ENCODE assay signal across 1 cellular context in the genomic region with DNA sequence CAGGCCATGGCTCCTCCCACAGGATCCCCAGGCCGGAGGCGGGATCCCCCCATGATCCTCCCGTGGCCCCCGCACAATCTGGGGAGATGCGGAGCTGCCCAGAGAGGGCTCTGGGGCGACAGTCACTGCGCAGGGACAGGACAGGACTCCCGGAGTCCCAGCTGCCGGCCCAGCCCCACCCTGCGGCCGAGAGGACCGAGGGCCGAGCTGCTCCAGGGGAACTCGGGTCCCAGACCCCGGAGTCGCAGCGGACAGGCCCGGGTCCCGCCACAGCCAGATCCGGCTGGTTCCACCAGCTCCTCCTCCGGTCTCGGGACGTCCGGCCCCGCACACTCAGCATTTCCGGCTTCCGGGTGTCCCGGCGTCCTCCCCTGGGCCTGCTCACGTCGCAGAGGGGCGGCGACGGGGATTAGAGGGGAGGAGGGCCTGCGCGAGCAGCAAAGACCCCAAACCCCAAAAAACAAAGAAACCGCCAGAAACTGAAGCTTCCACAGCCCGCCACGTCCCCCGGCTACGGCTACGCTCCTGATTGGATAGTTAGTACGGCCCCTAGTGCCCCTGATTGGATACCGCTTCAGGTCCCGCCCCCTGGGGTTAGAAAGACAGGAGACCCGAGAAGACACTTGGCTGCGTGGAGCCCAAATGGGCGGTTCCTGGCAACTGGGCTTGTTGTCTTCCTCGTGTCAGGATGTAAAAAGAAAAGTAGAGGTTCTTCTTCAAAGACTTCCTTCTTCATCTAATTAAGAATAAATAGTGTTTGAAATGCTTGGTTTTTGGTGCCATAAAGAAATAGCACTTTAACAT.
A peak's percentile ranks its signal among the peaks of the same experiment; 100 is the strongest.
TF ChIP-seq lines count a peak whose summit lies in the region.

No MANE protein-coding gene starts in this region.

TF ChIP-seq in HepG2, 621 proteins besides CTCF, POLR2A, EP300 and RAD21 (continued from another document and continues in another):
- TF ChIP-seq, protein P1, sequence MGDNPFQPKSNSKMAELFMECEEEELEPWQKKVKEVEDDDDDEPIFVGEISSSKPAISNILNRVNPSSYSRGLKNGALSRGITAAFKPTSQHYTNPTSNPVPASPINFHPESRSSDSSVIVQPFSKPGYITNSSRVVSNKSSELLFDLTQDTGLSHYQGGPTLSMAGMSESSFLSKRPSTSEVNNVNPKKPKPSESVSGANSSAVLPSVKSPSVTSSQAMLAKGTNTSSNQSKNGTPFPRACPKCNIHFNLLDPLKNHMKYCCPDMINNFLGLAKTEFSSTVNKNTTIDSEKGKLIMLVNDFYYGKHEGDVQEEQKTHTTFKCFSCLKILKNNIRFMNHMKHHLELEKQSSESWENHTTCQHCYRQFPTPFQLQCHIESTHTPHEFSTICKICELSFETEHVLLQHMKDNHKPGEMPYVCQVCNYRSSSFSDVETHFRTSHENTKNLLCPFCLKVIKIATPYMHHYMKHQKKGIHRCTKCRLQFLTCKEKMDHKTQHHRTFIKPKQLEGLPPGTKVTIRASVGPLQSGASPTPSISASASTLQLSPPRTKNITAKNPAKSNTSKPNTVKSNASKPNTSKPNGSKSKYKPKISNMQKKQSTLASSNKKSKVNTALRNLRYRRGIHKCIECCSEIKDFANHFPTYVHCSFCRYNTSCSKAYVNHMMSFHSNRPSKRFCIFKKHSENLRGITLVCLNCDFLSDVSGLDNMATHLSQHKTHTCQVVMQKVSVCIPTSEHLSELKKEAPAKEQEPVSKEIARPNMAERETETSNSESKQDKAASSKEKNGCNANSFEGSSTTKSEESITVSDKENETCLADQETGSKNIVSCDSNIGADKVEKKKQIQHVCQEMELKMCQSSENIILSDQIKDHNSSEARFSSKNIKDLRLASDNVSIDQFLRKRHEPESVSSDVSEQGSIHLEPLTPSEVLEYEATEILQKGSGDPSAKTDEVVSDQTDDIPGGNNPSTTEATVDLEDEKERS (CRISPR knock-in tag; IDR thresholded peaks at IDR 0.05) = 0 out of 2 replicates have a peak, but pooled peaks have one; percentile 20
- no peak for TF ChIP-seq ZSCAN30 (CRISPR knock-in tag; IDR thresholded peaks at IDR 0.05)
- no peak for TF ChIP-seq ZSCAN29 (CRISPR knock-in tag; conservative IDR thresholded peaks at IDR 0.05)
- no peak for TF ChIP-seq ZNF644 (CRISPR knock-in tag; IDR thresholded peaks at IDR 0.05; ENCODE audit: low read depth)
- TF ChIP-seq ZNF761 (CRISPR knock-in tag; conservative IDR thresholded peaks at IDR 0.05) = 0 out of 2 replicates have a peak, but pooled peaks have one; percentile 55
- no peak for TF ChIP-seq NCOA1 (CRISPR knock-in tag; IDR thresholded peaks at IDR 0.05)
- TF ChIP-seq ZNF589 (CRISPR knock-in tag; conservative IDR thresholded peaks at IDR 0.05) = no peak
- no peak for TF ChIP-seq SMAD1 (CRISPR knock-in tag; IDR thresholded peaks at IDR 0.05; ENCODE audit: borderline replicate concordance, low read depth)
- TF ChIP-seq ONECUT2 (CRISPR knock-in tag; IDR thresholded peaks at IDR 0.05) = no peak
- no peak for TF ChIP-seq ZFP37 (CRISPR knock-in tag; IDR thresholded peaks at IDR 0.05; ENCODE audit: borderline replicate concordance)
- no peak for TF ChIP-seq ZNF34 (CRISPR knock-in tag; IDR thresholded peaks at IDR 0.05; ENCODE audit: borderline replicate concordance)
- TF ChIP-seq, protein P2, sequence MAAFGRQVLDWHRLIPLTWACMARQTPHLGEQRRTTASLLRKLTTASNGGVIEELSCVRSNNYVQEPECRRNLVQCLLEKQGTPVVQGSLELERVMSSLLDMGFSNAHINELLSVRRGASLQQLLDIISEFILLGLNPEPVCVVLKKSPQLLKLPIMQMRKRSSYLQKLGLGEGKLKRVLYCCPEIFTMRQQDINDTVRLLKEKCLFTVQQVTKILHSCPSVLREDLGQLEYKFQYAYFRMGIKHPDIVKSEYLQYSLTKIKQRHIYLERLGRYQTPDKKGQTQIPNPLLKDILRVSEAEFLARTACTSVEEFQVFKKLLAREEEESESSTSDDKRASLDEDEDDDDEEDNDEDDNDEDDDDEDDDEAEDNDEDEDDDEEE (CRISPR knock-in tag; IDR thresholded peaks at IDR 0.05) = peak; percentile 41; the same call in 1 of the 2 replicates
- no peak for TF ChIP-seq ZNF44 (CRISPR knock-in tag; IDR thresholded peaks at IDR 0.05)
- no peak for TF ChIP-seq TGIF2 (CRISPR knock-in tag; IDR thresholded peaks at IDR 0.05)
- peak; percentile 51; the same call in 1 of the 2 replicates for TF ChIP-seq ZNF547 (CRISPR knock-in tag; IDR thresholded peaks at IDR 0.05)
- peak; percentile 56; the same call in 1 of the 2 replicates for TF ChIP-seq RXRA (CRISPR knock-in tag; IDR thresholded peaks at IDR 0.05)
- TF ChIP-seq GLI4 (CRISPR knock-in tag; IDR thresholded peaks at IDR 0.05; ENCODE audit: borderline replicate concordance) = peak; percentile 61; the same call in 1 of the 2 replicates
- no peak for TF ChIP-seq KAT2B (IDR thresholded peaks at IDR 0.05; ENCODE audit: borderline replicate concordance, low read depth, low read length)
- TF ChIP-seq, protein P3, sequence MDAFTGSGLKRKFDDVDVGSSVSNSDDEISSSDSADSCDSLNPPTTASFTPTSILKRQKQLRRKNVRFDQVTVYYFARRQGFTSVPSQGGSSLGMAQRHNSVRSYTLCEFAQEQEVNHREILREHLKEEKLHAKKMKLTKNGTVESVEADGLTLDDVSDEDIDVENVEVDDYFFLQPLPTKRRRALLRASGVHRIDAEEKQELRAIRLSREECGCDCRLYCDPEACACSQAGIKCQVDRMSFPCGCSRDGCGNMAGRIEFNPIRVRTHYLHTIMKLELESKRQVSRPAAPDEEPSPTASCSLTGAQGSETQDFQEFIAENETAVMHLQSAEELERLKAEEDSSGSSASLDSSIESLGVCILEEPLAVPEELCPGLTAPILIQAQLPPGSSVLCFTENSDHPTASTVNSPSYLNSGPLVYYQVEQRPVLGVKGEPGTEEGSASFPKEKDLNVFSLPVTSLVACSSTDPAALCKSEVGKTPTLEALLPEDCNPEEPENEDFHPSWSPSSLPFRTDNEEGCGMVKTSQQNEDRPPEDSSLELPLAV (CRISPR knock-in tag; conservative IDR thresholded peaks at IDR 0.05; ENCODE audit: low read depth) = no peak
- TF ChIP-seq KLF15 (CRISPR knock-in tag; IDR thresholded peaks at IDR 0.05; ENCODE audit: borderline replicate concordance) = no peak
- TF ChIP-seq ZNF354B (CRISPR knock-in tag; IDR thresholded peaks at IDR 0.05) = no peak
- TF ChIP-seq, protein P4, sequence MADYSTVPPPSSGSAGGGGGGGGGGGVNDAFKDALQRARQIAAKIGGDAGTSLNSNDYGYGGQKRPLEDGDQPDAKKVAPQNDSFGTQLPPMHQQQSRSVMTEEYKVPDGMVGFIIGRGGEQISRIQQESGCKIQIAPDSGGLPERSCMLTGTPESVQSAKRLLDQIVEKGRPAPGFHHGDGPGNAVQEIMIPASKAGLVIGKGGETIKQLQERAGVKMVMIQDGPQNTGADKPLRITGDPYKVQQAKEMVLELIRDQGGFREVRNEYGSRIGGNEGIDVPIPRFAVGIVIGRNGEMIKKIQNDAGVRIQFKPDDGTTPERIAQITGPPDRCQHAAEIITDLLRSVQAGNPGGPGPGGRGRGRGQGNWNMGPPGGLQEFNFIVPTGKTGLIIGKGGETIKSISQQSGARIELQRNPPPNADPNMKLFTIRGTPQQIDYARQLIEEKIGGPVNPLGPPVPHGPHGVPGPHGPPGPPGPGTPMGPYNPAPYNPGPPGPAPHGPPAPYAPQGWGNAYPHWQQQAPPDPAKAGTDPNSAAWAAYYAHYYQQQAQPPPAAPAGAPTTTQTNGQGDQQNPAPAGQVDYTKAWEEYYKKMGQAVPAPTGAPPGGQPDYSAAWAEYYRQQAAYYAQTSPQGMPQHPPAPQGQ (CRISPR knock-in tag; IDR thresholded peaks at IDR 0.05; ENCODE audit: borderline replicate concordance) = no peak
- no peak for TF ChIP-seq TRIM24 (CRISPR knock-in tag; IDR thresholded peaks at IDR 0.05)
- no peak for TF ChIP-seq HNRNPL (IDR thresholded peaks at IDR 0.05; ENCODE audit: low read depth, low read length)
- TF ChIP-seq, protein P5, sequence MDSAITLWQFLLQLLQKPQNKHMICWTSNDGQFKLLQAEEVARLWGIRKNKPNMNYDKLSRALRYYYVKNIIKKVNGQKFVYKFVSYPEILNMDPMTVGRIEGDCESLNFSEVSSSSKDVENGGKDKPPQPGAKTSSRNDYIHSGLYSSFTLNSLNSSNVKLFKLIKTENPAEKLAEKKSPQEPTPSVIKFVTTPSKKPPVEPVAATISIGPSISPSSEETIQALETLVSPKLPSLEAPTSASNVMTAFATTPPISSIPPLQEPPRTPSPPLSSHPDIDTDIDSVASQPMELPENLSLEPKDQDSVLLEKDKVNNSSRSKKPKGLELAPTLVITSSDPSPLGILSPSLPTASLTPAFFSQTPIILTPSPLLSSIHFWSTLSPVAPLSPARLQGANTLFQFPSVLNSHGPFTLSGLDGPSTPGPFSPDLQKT (CRISPR knock-in tag; IDR thresholded peaks at IDR 0.05; ENCODE audit: borderline replicate concordance) = 0 out of 2 replicates have a peak, but pooled peaks have one; percentile 53
- no peak for TF ChIP-seq THYN1 (CRISPR knock-in tag; IDR thresholded peaks at IDR 0.05; ENCODE audit: borderline replicate concordance, low read depth)
- no peak for TF ChIP-seq HHEX (CRISPR knock-in tag; IDR thresholded peaks at IDR 0.05)
- 0 out of 2 replicates have a peak, but pooled peaks have one; percentile 9 for TF ChIP-seq BCL6 (CRISPR knock-in tag; IDR thresholded peaks at IDR 0.05)
- no peak for TF ChIP-seq SOX13 (IDR thresholded peaks at IDR 0.05)
- TF ChIP-seq SOX13 (CRISPR knock-in tag; conservative IDR thresholded peaks at IDR 0.05 in 1 of 2, IDR thresholded peaks at IDR 0.05 in 1 of 2) = peak in 1 of 2 experiments; percentile 25; a peak in 1 of 4 replicates
- TF ChIP-seq ZNF790 (CRISPR knock-in tag; IDR thresholded peaks at IDR 0.05; ENCODE audit: borderline replicate concordance) = peak; percentile 58; the same call in 1 of the 2 replicates
- peak; percentile 77; the same call in 1 of the 2 replicates for TF ChIP-seq ZNF768 (CRISPR knock-in tag; IDR thresholded peaks at IDR 0.05)
- no peak for TF ChIP-seq FOXK1 (CRISPR knock-in tag; IDR thresholded peaks at IDR 0.05; ENCODE audit: borderline replicate concordance, low read depth)
- TF ChIP-seq ZNF616 (CRISPR knock-in tag; IDR thresholded peaks at IDR 0.05; ENCODE audit: low read depth) = 0 out of 2 replicates have a peak, but pooled peaks have one; percentile 51
- TF ChIP-seq, protein P6, sequence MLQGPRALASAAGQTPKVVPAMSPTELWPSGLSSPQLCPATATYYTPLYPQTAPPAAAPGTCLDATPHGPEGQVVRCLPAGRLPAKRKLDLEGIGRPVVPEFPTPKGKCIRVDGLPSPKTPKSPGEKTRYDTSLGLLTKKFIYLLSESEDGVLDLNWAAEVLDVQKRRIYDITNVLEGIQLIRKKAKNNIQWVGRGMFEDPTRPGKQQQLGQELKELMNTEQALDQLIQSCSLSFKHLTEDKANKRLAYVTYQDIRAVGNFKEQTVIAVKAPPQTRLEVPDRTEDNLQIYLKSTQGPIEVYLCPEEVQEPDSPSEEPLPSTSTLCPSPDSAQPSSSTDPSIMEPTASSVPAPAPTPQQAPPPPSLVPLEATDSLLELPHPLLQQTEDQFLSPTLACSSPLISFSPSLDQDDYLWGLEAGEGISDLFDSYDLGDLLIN (CRISPR knock-in tag; IDR thresholded peaks at IDR 0.05; ENCODE audit: borderline replicate concordance) = no peak
- TF ChIP-seq RFX3 (CRISPR knock-in tag; IDR thresholded peaks at IDR 0.05) = no peak
- no peak for TF ChIP-seq STAT5B (CRISPR knock-in tag; IDR thresholded peaks at IDR 0.05)
- no peak for TF ChIP-seq MZF1 (CRISPR knock-in tag; IDR thresholded peaks at IDR 0.05; ENCODE audit: borderline replicate concordance)
- TF ChIP-seq YEATS4 (CRISPR knock-in tag; IDR thresholded peaks at IDR 0.05; ENCODE audit: borderline replicate concordance) = peak; percentile 73
- no peak for TF ChIP-seq HMGA1 (CRISPR knock-in tag; conservative IDR thresholded peaks at IDR 0.05)
- TF ChIP-seq ISL2 (CRISPR knock-in tag; IDR thresholded peaks at IDR 0.05) = no peak
- TF ChIP-seq ZNF121 (CRISPR knock-in tag; IDR thresholded peaks at IDR 0.05) = no peak
- TF ChIP-seq ERF (CRISPR knock-in tag; IDR thresholded peaks at IDR 0.05) = no peak
- TF ChIP-seq, protein P7, sequence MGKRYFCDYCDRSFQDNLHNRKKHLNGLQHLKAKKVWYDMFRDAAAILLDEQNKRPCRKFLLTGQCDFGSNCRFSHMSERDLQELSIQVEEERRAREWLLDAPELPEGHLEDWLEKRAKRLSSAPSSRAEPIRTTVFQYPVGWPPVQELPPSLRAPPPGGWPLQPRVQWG (CRISPR knock-in tag; IDR thresholded peaks at IDR 0.05; ENCODE audit: borderline replicate concordance, low read depth) = no peak
- TF ChIP-seq ZNF337 (CRISPR knock-in tag; IDR thresholded peaks at IDR 0.05; ENCODE audit: borderline replicate concordance, low read depth) = no peak
- no peak for TF ChIP-seq NFIC (IDR thresholded peaks at IDR 0.05; ENCODE audit: low read length)
- no peak for TF ChIP-seq ZNF883 (CRISPR knock-in tag; IDR thresholded peaks at IDR 0.05; ENCODE audit: not compliant biosample characterization)
- TF ChIP-seq, protein P8, sequence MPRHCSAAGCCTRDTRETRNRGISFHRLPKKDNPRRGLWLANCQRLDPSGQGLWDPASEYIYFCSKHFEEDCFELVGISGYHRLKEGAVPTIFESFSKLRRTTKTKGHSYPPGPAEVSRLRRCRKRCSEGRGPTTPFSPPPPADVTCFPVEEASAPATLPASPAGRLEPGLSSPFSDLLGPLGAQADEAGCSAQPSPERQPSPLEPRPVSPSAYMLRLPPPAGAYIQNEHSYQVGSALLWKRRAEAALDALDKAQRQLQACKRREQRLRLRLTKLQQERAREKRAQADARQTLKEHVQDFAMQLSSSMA (CRISPR knock-in tag; IDR thresholded peaks at IDR 0.05) = no peak
- TF ChIP-seq, protein P9, sequence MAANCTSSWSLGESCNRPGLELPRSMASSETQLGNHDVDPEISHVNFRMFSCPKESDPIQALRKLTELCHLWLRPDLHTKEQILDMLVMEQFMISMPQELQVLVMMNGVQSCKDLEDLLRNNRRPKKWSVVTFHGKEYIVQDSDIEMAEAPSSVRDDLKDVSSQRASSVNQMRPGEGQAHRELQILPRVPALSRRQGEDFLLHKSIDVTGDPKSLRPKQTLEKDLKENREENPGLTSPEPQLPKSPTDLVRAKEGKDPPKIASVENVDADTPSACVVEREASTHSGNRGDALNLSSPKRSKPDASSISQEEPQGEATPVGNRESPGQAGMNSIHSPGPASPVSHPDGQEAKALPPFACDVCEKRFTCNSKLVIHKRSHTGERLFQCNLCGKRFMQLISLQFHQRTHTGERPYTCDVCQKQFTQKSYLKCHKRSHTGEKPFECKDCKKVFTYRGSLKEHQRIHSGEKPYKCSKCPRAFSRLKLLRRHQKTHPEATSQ (CRISPR knock-in tag; IDR thresholded peaks at IDR 0.05; ENCODE audit: borderline replicate concordance) = no peak
- TF ChIP-seq KMT2B (CRISPR knock-in tag; IDR thresholded peaks at IDR 0.05) = peak; percentile 28
- TF ChIP-seq ZNF652 (CRISPR knock-in tag; IDR thresholded peaks at IDR 0.05; ENCODE audit: borderline replicate concordance, low read depth) = no peak
- TF ChIP-seq SMAD9 (CRISPR knock-in tag; IDR thresholded peaks at IDR 0.05) = no peak
- TF ChIP-seq HNF4G (IDR thresholded peaks at IDR 0.05; ENCODE audit: borderline replicate concordance, low read depth, low read length) = no peak
- TF ChIP-seq HNF4G (CRISPR knock-in tag; IDR thresholded peaks at IDR 0.05; ENCODE audit: borderline replicate concordance, low read depth) = no peak
- no peak for TF ChIP-seq ARNTL (CRISPR knock-in tag; IDR thresholded peaks at IDR 0.05)
- TF ChIP-seq ATRX (CRISPR knock-in tag; IDR thresholded peaks at IDR 0.05; ENCODE audit: borderline replicate concordance) = no peak
